Comparison of ENCODE assay signal across 1 cellular context in genomic region chr3:168096210-168096795, GRCh38.
TF ChIP-seq lines count a peak whose summit lies in the region.

No MANE protein-coding gene starts in this region.

TF ChIP-seq in HepG2, 621 proteins besides CTCF, POLR2A, EP300 and RAD21 (continued from another document and continues in another):
- TF ChIP-seq, protein P1, sequence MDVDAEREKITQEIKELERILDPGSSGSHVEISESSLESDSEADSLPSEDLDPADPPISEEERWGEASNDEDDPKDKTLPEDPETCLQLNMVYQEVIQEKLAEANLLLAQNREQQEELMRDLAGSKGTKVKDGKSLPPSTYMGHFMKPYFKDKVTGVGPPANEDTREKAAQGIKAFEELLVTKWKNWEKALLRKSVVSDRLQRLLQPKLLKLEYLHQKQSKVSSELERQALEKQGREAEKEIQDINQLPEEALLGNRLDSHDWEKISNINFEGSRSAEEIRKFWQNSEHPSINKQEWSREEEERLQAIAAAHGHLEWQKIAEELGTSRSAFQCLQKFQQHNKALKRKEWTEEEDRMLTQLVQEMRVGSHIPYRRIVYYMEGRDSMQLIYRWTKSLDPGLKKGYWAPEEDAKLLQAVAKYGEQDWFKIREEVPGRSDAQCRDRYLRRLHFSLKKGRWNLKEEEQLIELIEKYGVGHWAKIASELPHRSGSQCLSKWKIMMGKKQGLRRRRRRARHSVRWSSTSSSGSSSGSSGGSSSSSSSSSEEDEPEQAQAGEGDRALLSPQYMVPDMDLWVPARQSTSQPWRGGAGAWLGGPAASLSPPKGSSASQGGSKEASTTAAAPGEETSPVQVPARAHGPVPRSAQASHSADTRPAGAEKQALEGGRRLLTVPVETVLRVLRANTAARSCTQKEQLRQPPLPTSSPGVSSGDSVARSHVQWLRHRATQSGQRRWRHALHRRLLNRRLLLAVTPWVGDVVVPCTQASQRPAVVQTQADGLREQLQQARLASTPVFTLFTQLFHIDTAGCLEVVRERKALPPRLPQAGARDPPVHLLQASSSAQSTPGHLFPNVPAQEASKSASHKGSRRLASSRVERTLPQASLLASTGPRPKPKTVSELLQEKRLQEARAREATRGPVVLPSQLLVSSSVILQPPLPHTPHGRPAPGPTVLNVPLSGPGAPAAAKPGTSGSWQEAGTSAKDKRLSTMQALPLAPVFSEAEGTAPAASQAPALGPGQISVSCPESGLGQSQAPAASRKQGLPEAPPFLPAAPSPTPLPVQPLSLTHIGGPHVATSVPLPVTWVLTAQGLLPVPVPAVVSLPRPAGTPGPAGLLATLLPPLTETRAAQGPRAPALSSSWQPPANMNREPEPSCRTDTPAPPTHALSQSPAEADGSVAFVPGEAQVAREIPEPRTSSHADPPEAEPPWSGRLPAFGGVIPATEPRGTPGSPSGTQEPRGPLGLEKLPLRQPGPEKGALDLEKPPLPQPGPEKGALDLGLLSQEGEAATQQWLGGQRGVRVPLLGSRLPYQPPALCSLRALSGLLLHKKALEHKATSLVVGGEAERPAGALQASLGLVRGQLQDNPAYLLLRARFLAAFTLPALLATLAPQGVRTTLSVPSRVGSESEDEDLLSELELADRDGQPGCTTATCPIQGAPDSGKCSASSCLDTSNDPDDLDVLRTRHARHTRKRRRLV (CRISPR knock-in tag; IDR thresholded peaks at IDR 0.05), result 0 out of 2 replicates have a peak, but pooled peaks have one; percentile 55
- no peak for TF ChIP-seq AGO1 (IDR thresholded peaks at IDR 0.05; ENCODE audit: low read depth, low read length, poor library complexity, severe bottlenecking)
- no peak for TF ChIP-seq ZNF766 (CRISPR knock-in tag; IDR thresholded peaks at IDR 0.05; ENCODE audit: borderline replicate concordance)
- no peak for TF ChIP-seq SP1 (IDR thresholded peaks at IDR 0.05)
- no peak for TF ChIP-seq SP1 (CRISPR knock-in tag; IDR thresholded peaks at IDR 0.05)
- TF ChIP-seq PHB2 (IDR thresholded peaks at IDR 0.05; ENCODE audit: partially characterized antibody), result no peak
- no peak for TF ChIP-seq ZNF879 (CRISPR knock-in tag; IDR thresholded peaks at IDR 0.05)
- TF ChIP-seq ZNF619 (CRISPR knock-in tag; IDR thresholded peaks at IDR 0.05), result no peak
- no peak for TF ChIP-seq XBP1 (CRISPR knock-in tag; IDR thresholded peaks at IDR 0.05)
- no peak for TF ChIP-seq ZNF556 (CRISPR knock-in tag; IDR thresholded peaks at IDR 0.05; ENCODE audit: borderline replicate concordance)
- peak; percentile 28; the same call in 1 of the 2 replicates for TF ChIP-seq POLR2AphosphoS5 (IDR thresholded peaks at IDR 0.05; ENCODE audit: low read depth, low read length)
- TF ChIP-seq CREB1 (IDR thresholded peaks at IDR 0.05), result no peak
- TF ChIP-seq CREB1 (CRISPR knock-in tag; IDR thresholded peaks at IDR 0.05), result no peak
- TF ChIP-seq ZSCAN29 (CRISPR knock-in tag; conservative IDR thresholded peaks at IDR 0.05), result 0 out of 2 replicates have a peak, but pooled peaks have one; percentile 47
- 0 out of 2 replicates have a peak, but pooled peaks have one; percentile 1 for TF ChIP-seq ERF (CRISPR knock-in tag; IDR thresholded peaks at IDR 0.05)
- TF ChIP-seq SAFB2 (CRISPR knock-in tag; IDR thresholded peaks at IDR 0.05; ENCODE audit: borderline replicate concordance, low read depth), result 0 out of 2 replicates have a peak, but pooled peaks have one; percentile 75
- TF ChIP-seq ZNF3 (CRISPR knock-in tag; IDR thresholded peaks at IDR 0.05), result peak; percentile 58; the same call in 1 of the 2 replicates
- no peak for TF ChIP-seq ZBTB26 (CRISPR knock-in tag; IDR thresholded peaks at IDR 0.05; ENCODE audit: borderline replicate concordance)
- peak; percentile 62; the same call in 1 of the 2 replicates for TF ChIP-seq ZBTB3 (CRISPR knock-in tag; IDR thresholded peaks at IDR 0.05; ENCODE audit: borderline replicate concordance, low read depth)
- TF ChIP-seq POGK (CRISPR knock-in tag; conservative IDR thresholded peaks at IDR 0.05), result no peak; the same call in 1 of the 2 replicates
- TF ChIP-seq, protein P2, sequence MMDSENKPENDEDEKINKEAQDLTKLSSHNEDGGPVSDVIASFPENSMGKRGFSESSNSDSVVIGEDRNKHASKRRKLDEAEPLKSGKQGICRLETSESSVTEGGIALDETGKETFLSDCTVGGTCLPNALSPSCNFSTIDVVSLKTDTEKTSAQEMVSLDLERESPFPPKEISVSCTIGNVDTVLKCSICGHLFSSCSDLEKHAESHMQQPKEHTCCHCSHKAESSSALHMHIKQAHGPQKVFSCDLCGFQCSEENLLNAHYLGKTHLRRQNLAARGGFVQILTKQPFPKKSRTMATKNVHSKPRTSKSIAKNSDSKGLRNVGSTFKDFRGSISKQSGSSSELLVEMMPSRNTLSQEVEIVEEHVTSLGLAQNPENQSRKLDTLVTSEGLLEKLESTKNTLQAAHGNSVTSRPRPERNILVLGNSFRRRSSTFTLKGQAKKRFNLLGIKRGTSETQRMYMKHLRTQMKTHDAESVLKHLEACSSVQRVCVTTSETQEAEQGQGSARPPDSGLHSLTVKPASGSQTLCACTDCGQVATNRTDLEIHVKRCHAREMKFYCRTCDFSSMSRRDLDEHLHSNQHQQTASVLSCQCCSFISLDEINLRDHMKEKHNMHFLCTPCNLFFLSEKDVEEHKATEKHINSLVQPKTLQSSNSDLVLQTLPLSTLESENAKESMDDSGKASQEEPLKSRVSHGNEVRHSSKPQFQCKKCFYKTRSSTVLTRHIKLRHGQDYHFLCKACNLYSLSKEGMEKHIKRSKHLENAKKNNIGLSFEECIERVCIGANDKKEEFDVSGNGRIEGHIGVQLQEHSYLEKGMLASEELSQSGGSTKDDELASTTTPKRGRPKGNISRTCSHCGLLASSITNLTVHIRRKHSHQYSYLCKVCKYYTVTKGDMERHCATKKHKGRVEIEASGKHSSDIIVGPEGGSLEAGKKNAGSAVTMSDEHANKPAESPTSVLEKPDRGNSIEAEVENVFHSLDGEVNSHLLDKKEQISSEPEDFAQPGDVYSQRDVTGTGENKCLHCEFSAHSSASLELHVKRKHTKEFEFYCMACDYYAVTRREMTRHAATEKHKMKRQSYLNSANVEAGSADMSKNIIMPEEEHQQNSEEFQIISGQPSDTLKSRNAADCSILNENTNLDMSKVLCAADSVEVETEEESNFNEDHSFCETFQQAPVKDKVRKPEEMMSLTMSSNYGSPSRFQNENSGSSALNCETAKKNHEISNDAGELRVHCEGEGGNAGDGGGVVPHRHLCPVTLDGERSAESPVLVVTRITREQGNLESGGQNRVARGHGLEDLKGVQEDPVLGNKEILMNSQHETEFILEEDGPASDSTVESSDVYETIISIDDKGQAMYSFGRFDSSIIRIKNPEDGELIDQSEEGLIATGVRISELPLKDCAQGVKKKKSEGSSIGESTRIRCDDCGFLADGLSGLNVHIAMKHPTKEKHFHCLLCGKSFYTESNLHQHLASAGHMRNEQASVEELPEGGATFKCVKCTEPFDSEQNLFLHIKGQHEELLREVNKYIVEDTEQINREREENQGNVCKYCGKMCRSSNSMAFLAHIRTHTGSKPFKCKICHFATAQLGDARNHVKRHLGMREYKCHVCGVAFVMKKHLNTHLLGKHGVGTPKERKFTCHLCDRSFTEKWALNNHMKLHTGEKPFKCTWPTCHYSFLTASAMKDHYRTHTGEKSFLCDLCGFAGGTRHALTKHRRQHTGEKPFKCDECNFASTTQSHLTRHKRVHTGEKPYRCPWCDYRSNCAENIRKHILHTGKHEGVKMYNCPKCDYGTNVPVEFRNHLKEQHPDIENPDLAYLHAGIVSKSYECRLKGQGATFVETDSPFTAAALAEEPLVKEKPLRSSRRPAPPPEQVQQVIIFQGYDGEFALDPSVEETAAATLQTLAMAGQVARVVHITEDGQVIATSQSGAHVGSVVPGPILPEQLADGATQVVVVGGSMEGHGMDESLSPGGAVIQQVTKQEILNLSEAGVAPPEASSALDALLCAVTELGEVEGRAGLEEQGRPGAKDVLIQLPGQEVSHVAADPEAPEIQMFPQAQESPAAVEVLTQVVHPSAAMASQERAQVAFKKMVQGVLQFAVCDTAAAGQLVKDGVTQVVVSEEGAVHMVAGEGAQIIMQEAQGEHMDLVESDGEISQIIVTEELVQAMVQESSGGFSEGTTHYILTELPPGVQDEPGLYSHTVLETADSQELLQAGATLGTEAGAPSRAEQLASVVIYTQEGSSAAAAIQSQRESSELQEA (CRISPR knock-in tag; IDR thresholded peaks at IDR 0.05; ENCODE audit: not compliant biosample characterization), result no peak
- no peak for TF ChIP-seq ZNF503 (CRISPR knock-in tag; IDR thresholded peaks at IDR 0.05)
- TF ChIP-seq ZNF569 (CRISPR knock-in tag; IDR thresholded peaks at IDR 0.05; ENCODE audit: borderline replicate concordance), result 0 out of 2 replicates have a peak, but pooled peaks have one; percentile 54
- TF ChIP-seq, protein P3, sequence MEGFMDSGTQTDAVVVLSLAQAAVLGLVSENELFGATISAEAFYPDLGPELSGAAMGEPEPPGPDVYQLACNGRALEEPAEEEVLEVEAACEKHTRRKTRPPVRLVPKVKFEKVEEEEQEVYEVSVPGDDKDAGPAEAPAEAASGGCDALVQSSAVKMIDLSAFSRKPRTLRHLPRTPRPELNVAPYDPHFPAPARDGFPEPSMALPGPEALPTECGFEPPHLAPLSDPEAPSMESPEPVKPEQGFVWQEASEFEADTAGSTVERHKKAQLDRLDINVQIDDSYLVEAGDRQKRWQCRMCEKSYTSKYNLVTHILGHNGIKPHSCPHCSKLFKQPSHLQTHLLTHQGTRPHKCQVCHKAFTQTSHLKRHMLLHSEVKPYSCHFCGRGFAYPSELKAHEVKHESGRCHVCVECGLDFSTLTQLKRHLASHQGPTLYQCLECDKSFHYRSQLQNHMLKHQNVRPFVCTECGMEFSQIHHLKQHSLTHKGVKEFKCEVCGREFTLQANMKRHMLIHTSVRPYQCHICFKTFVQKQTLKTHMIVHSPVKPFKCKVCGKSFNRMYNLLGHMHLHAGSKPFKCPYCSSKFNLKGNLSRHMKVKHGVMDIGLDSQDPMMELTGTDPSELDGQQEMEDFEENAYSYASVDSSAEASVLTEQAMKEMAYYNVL (CRISPR knock-in tag; IDR thresholded peaks at IDR 0.05; ENCODE audit: borderline replicate concordance), result no peak
- no peak for TF ChIP-seq ZNF713 (CRISPR knock-in tag; IDR thresholded peaks at IDR 0.05)
- no peak for TF ChIP-seq RARG (CRISPR knock-in tag; IDR thresholded peaks at IDR 0.05; ENCODE audit: low read depth)
- TF ChIP-seq, protein P4, sequence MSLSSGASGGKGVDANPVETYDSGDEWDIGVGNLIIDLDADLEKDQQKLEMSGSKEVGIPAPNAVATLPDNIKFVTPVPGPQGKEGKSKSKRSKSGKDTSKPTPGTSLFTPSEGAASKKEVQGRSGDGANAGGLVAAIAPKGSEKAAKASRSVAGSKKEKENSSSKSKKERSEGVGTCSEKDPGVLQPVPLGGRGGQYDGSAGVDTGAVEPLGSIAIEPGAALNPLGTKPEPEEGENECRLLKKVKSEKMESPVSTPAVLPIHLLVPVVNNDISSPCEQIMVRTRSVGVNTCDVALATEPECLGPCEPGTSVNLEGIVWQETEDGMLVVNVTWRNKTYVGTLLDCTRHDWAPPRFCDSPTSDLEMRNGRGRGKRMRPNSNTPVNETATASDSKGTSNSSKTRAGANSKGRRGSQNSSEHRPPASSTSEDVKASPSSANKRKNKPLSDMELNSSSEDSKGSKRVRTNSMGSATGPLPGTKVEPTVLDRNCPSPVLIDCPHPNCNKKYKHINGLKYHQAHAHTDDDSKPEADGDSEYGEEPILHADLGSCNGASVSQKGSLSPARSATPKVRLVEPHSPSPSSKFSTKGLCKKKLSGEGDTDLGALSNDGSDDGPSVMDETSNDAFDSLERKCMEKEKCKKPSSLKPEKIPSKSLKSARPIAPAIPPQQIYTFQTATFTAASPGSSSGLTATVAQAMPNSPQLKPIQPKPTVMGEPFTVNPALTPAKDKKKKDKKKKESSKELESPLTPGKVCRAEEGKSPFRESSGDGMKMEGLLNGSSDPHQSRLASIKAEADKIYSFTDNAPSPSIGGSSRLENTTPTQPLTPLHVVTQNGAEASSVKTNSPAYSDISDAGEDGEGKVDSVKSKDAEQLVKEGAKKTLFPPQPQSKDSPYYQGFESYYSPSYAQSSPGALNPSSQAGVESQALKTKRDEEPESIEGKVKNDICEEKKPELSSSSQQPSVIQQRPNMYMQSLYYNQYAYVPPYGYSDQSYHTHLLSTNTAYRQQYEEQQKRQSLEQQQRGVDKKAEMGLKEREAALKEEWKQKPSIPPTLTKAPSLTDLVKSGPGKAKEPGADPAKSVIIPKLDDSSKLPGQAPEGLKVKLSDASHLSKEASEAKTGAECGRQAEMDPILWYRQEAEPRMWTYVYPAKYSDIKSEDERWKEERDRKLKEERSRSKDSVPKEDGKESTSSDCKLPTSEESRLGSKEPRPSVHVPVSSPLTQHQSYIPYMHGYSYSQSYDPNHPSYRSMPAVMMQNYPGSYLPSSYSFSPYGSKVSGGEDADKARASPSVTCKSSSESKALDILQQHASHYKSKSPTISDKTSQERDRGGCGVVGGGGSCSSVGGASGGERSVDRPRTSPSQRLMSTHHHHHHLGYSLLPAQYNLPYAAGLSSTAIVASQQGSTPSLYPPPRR (CRISPR knock-in tag; IDR thresholded peaks at IDR 0.05; ENCODE audit: borderline replicate concordance), result no peak
- no peak for TF ChIP-seq ZNF333 (CRISPR knock-in tag; IDR thresholded peaks at IDR 0.05; ENCODE audit: borderline replicate concordance)
- TF ChIP-seq ZNF678 (CRISPR knock-in tag; IDR thresholded peaks at IDR 0.05), result no peak
- TF ChIP-seq ZNF460 (CRISPR knock-in tag; IDR thresholded peaks at IDR 0.05; ENCODE audit: borderline replicate concordance), result no peak
